8 cellular contexts compared by ENCODE assay signal in genomic region chr14:63852271-63852816, GRCh38. TPM values are rescaled to one million over a fixed set of nuclear protein-coding genes. Genes with fewer than 3 reads are reported as not detected.
DNase-seq lines count a peak whose midpoint lies in the region; ATAC-seq, FAIRE-seq and TF ChIP-seq lines count a peak whose summit lies in the region.

No MANE protein-coding gene starts in this region.

- no peaks in the 10 kb centered on the region for H3K9me3 ChIP-seq in keratinocyte (ENCODE audit: control insufficient read depth, low read depth, low read length)
- H3K9me3 ChIP-seq in suprapubic skin, result no peaks in the 10 kb centered on the region

- peak overlapping the region; percentile 80 for H2AFZ ChIP-seq in keratinocyte (ENCODE audit: control insufficient read depth, low read length)

- no peaks in the 10 kb centered on the region for H3K9me1 ChIP-seq in keratinocyte (ENCODE audit: control insufficient read depth, extremely low read depth, insufficient read depth, low read length)

- no peak for ATAC-seq in activated CD8-positive, alpha-beta memory T cell treated with anti-CD3 and anti-CD28 coated beads, Interleukin-2, amount 10 ng/mL, durations not matched to agents 7 days and 5 days
- ATAC-seq in activated naive CD4-positive, alpha-beta T cell treated with anti-CD3 and anti-CD28 coated beads, Interleukin-2, amount 50 U/mL, for 72 hours, result no peak
- ATAC-seq in HG03097 (IDR thresholded peaks at IDR 0.05; ENCODE audit: low FRiP score, unreplicated experiment), result no peak

- peaks cover 20% of the 10 kb centered on the region for H3K79me2 ChIP-seq in keratinocyte (ENCODE audit: control insufficient read depth, insufficient read depth, low read length)

- peak overlapping the region; percentile 83 for H3K9ac ChIP-seq in keratinocyte (ENCODE audit: control insufficient read depth, extremely low read depth, insufficient read depth, low read length)

- dilution Hi-C loops in keratinocyte (cut with MboI; ENCODE audit: extremely low pct_ligation_motif_present, low sequenced_read_pairs), result no loop called here

- H3K36me3 Mint-ChIP-seq in activated CD8-positive, alpha-beta memory T cell treated with anti-CD3 and anti-CD28 coated beads, Interleukin-2, amount 10 ng/mL, durations not matched to agents 7 days and 5 days, result peaks cover 5% of the 10 kb centered on the region
- no peaks in the 10 kb centered on the region for H3K36me3 Mint-ChIP-seq in IgD-negative memory B cell
- H3K36me3 Mint-ChIP-seq in activated naive CD4-positive, alpha-beta T cell treated with anti-CD3 and anti-CD28 coated beads, Interleukin-2, amount 50 U/mL, for 72 hours, result peaks cover 5 to 6% of the 10 kb centered on the region in 2 donors

- 8% methylated on average over 18 of the region's 18 CpGs for WGBS in suprapubic skin

- no peaks in the 10 kb centered on the region for H4K20me1 ChIP-seq in keratinocyte (ENCODE audit: control insufficient read depth, extremely low read depth, insufficient read depth, low read length)

- TF ChIP-seq POLR2A in suprapubic skin (IDR thresholded peaks at IDR 0.05), result no peak

- H3K4me2 ChIP-seq in keratinocyte (ENCODE audit: control insufficient read depth, extremely low read depth, insufficient read depth, low read depth, low read length), result peak overlapping the region; percentile 86

- no peak for DNase-seq in activated CD8-positive, alpha-beta memory T cell treated with anti-CD3 and anti-CD28 coated beads, Interleukin-2, amount 10 ng/mL, durations not matched to agents 7 days and 5 days
- DNase-seq in activated CD8-positive, alpha-beta memory T cell treated with anti-CD3 and anti-CD28 coated beads, Interleukin-2, amount 50 U/mL, for 48 hours, result no peak
- DNase-seq in activated naive CD4-positive, alpha-beta T cell treated with anti-CD3 and anti-CD28 coated beads, Interleukin-2, amount 50 U/mL, for 72 hours (ENCODE audit: low spot score in 2 of 2), result no peak
- no peak for DNase-seq in keratinocyte (ENCODE audit: low read depth, low spot score)
- no peak for DNase-seq in suprapubic skin (ENCODE audit: low spot score in 2 of 2)
- no peak for DNase-seq in Ammon's horn (ENCODE audit: low spot score)

- no peaks in the 10 kb centered on the region for H3K36me3 ChIP-seq in keratinocyte (ENCODE audit: control insufficient read depth in 2 of 2, extremely low read depth in 1 of 2, insufficient read depth in 2 of 2, low read length in 2 of 2)
- H3K36me3 ChIP-seq in suprapubic skin, result no peaks in the 10 kb centered on the region

- H3K27ac ChIP-seq in keratinocyte (ENCODE audit: control insufficient read depth, insufficient read depth, low read length) (peak overlapping the region; percentile 30), suprapubic skin (peak overlapping the region; percentile 97)

- peaks cover 5% of the 10 kb centered on the region for H3K27me3 Mint-ChIP-seq in activated CD8-positive, alpha-beta memory T cell treated with anti-CD3 and anti-CD28 coated beads, Interleukin-2, amount 10 ng/mL, durations not matched to agents 7 days and 5 days
- peaks cover 2% of the 10 kb centered on the region for H3K27me3 Mint-ChIP-seq in IgD-negative memory B cell

- H3K4me3 ChIP-seq in keratinocyte (ENCODE audit: control insufficient read depth in 2 of 3, extremely low read depth in 1 of 3, insufficient read depth in 2 of 3, low read depth in 1 of 3, low read length in 3 of 3) (peak overlapping the region; percentile 66 to 83 (median 73)), suprapubic skin (peak overlapping the region; percentile 98)

- CTCF ChIA-PET in activated CD8-positive, alpha-beta memory T cell treated with anti-CD3 and anti-CD28 coated beads, Interleukin-2, amount 10 ng/mL, durations not matched to agents 7 days and 5 days (lab: Charles Lee), result interaction anchor here (0.7 to 4.7 kb wide), 11 partner anchors 12 to 487 kb away, joined by 3 to 30 read pairs (median 4); partner anchors contain the start of genes ESR2 and WDR89

- H3K4me1 ChIP-seq in keratinocyte (ENCODE audit: control insufficient read depth, extremely low read depth, insufficient read depth, low read length) (peaks cover 25% of the 10 kb centered on the region), suprapubic skin (peaks cover 34% of the 10 kb centered on the region)

- peak overlapping the region; percentile 96 for H3K4me3 Mint-ChIP-seq in activated CD8-positive, alpha-beta memory T cell treated with anti-CD3 and anti-CD28 coated beads, Interleukin-2, amount 10 ng/mL, durations not matched to agents 7 days and 5 days
- H3K4me3 Mint-ChIP-seq in IgD-negative memory B cell, result peak overlapping the region; percentile 88 to 99 (median 95)

- H3K4me1 Mint-ChIP-seq in activated CD8-positive, alpha-beta memory T cell treated with anti-CD3 and anti-CD28 coated beads, Interleukin-2, amount 10 ng/mL, durations not matched to agents 7 days and 5 days, result peaks cover 39% of the 10 kb centered on the region
- H3K4me1 Mint-ChIP-seq in IgD-negative memory B cell, result peaks cover 8 to 13% (median 8%) of the 10 kb centered on the region in 3 donors

- peak overlapping the region; percentile 72 for H3K27ac Mint-ChIP-seq in activated CD8-positive, alpha-beta memory T cell treated with anti-CD3 and anti-CD28 coated beads, Interleukin-2, amount 10 ng/mL, durations not matched to agents 7 days and 5 days
- H3K27ac Mint-ChIP-seq in IgD-negative memory B cell, result peak overlapping the region; percentile 76 to 88 (median 87)
- peak overlapping the region; percentile 41 to 85 for H3K27ac Mint-ChIP-seq in activated naive CD4-positive, alpha-beta T cell treated with anti-CD3 and anti-CD28 coated beads, Interleukin-2, amount 50 U/mL, for 72 hours

- H3K27me3 ChIP-seq in keratinocyte (ENCODE audit: control insufficient read depth, extremely low read depth, insufficient read depth, low read length), result no peaks in the 10 kb centered on the region
- no peaks in the 10 kb centered on the region for H3K27me3 ChIP-seq in suprapubic skin

- no peak for TF ChIP-seq EP300 in suprapubic skin (IDR thresholded peaks at IDR 0.05)

- no peak for FAIRE-seq in keratinocyte (lab: Jason Lieb, UNC)

- TF ChIP-seq CTCF in keratinocyte (optimal IDR thresholded peaks at IDR 0.05 in 1 of 3, IDR thresholded peaks at IDR 0.05 in 1 of 3, conservative IDR thresholded peaks at IDR 0.05 in 1 of 3; ENCODE audit: extremely low read depth in 1 of 3, insufficient read depth in 2 of 3, low read length in 3 of 3), result no peak
- no peak for TF ChIP-seq CTCF in suprapubic skin (IDR thresholded peaks at IDR 0.05)

- no peaks in the 10 kb centered on the region for H3K9me3 Mint-ChIP-seq in activated CD8-positive, alpha-beta memory T cell treated with anti-CD3 and anti-CD28 coated beads, Interleukin-2, amount 10 ng/mL, durations not matched to agents 7 days and 5 days (ENCODE audit: low read depth)
- H3K9me3 Mint-ChIP-seq in IgD-negative memory B cell, result no peaks in the 10 kb centered on the region
- H3K9me3 Mint-ChIP-seq in activated naive CD4-positive, alpha-beta T cell treated with anti-CD3 and anti-CD28 coated beads, Interleukin-2, amount 50 U/mL, for 72 hours, result no peaks in the 10 kb centered on the region

RNA-seq across cellular contexts. Expression of gene SYNE2, which starts 0.5 kb away (rescaled TPM):
- 100 to 1,000 TPM in 1 of 2 experiments, 10 to 100 TPM in 1; 69.3 to 143 TPM for total RNA-seq in activated CD8-positive, alpha-beta memory T cell treated with anti-CD3 and anti-CD28 coated beads, Interleukin-2, amount 10 ng/mL, durations not matched to agents 7 days and 5 days
- 18.1 TPM for polyA plus RNA-seq in IgD-negative memory B cell
- total RNA-seq in activated naive CD4-positive, alpha-beta T cell treated with anti-CD3 and anti-CD28 coated beads, Interleukin-2, amount 50 U/mL, for 72 hours, result 10 to 100 TPM; 39.4 to 41.0 TPM
- 9.5 to 11.0 TPM (median 9.9 TPM) in 3 replicates for polyA plus RNA-seq in keratinocyte
- 36.0 TPM for polyA plus RNA-seq in keratinocyte (2011; ENCODE audit: low read depth)
- polyA plus RNA-seq in keratinocyte (2011; cell fraction: cytosol; rRNA removed), result 5.5 and 6.1 TPM in 2 replicates
- polyA plus RNA-seq in keratinocyte (2011; cell fraction: nucleus; rRNA removed), result 32.3 and 38.4 TPM in 2 replicates
- polyA plus RNA-seq in keratinocyte (2012; ENCODE audit: low replicate concordance), result 9.3 and 16.1 TPM in 2 replicates
- 39.6 to 72.5 TPM (median 53.5 TPM) in 3 replicates for polyA minus RNA-seq in keratinocyte
- polyA minus RNA-seq in keratinocyte (2011; cell fraction: cytosol; rRNA and poly(A)+ RNA removed), result 12.7 TPM
- polyA minus RNA-seq in keratinocyte (2011; cell fraction: nucleus; rRNA and poly(A)+ RNA removed), result 74.7 and 120 TPM in 2 replicates
- total RNA-seq in suprapubic skin, result 100 to 1,000 TPM; 234 to 658 (median 244) TPM
